13 cellular contexts compared by ENCODE assay signal in genomic region chr2:65015731-65016130, GRCh38.
"Had no signal": no experiment of that assay in that cellular context is flagged by ENCODE, and none has a peak within 500 bp of the region (broad histone marks: within the 10 kb centered on the region; RNA-seq: fewer than 3 reads in every experiment).

No MANE protein-coding gene starts in this region.

- H3K9me3 Mint-ChIP-seq: activated naive CD8-positive, alpha-beta T cell treated with anti-CD3 and anti-CD28 coated beads for 36 hours; nephron progenitor cell; stimulated activated naive CD8-positive, alpha-beta T cell treated with anti-CD3 and anti-CD28 coated beads, Interleukin-15, amount 100 ng/mL, for 72 hours had no signal

- DNase-seq: activated CD4-positive, alpha-beta T cell treated with anti-CD3 and anti-CD28 coated beads, Interleukin-2, amount 50 U/mL, for 1 hour; activated CD8-positive, alpha-beta memory T cell treated with anti-CD3 and anti-CD28 coated beads for 24 hours; activated naive CD8-positive, alpha-beta T cell treated with anti-CD3 and anti-CD28 coated beads for 36 hours; amygdala; kidney glomerular epithelial cell; left ventricle myocardium superior; mesendoderm; nephron progenitor cell; psoas muscle; right lobe of liver; stimulated activated naive CD8-positive, alpha-beta T cell treated with anti-CD3 and anti-CD28 coated beads, Interleukin-15, amount 100 ng/mL, for 72 hours; testis; upper lobe of right lung had no signal

- H3K4me1 Mint-ChIP-seq: stimulated activated naive CD8-positive, alpha-beta T cell treated with anti-CD3 and anti-CD28 coated beads, Interleukin-15, amount 100 ng/mL, for 72 hours had no signal

- ATAC-seq: left ventricle myocardium superior; psoas muscle; right lobe of liver; stimulated activated naive CD8-positive, alpha-beta T cell treated with anti-CD3 and anti-CD28 coated beads, Interleukin-15, amount 100 ng/mL, for 72 hours; upper lobe of right lung had no signal

- H3K27me3 Mint-ChIP-seq: activated naive CD8-positive, alpha-beta T cell treated with anti-CD3 and anti-CD28 coated beads for 36 hours; stimulated activated naive CD8-positive, alpha-beta T cell treated with anti-CD3 and anti-CD28 coated beads, Interleukin-15, amount 100 ng/mL, for 72 hours had no signal

- H3K4me3 Mint-ChIP-seq: activated naive CD8-positive, alpha-beta T cell treated with anti-CD3 and anti-CD28 coated beads for 36 hours; nephron progenitor cell; stimulated activated naive CD8-positive, alpha-beta T cell treated with anti-CD3 and anti-CD28 coated beads, Interleukin-15, amount 100 ng/mL, for 72 hours had no signal

- H3K27ac Mint-ChIP-seq: activated naive CD8-positive, alpha-beta T cell treated with anti-CD3 and anti-CD28 coated beads for 36 hours; nephron progenitor cell; stimulated activated naive CD8-positive, alpha-beta T cell treated with anti-CD3 and anti-CD28 coated beads, Interleukin-15, amount 100 ng/mL, for 72 hours had no signal
